Comparison of ENCODE assay signal across 26 cellular contexts in the genomic region with DNA sequence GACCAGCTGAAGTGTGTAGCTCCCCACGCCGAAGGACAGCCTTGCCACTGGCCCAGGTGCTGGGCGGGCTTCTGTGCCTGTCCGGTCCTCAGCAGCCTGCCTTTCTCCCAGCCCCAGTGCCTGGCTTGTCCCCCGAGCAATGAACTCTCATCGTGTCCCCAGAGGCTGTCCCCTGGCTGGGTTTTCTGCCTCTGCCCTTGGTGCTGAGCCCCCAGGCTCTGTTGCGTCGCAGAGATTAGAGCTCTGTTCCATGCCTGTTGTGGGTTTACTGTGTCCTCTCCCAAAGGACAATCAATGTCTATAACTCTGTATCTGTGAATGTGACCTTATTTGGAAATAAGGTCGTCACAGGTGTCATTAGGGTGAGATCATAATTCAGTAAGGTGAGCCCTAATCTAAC.
"Had no signal": no experiment of that assay in that cellular context is flagged by ENCODE, and none has a peak within 500 bp of the region (broad histone marks: within the 10 kb centered on the region; RNA-seq: fewer than 3 reads in every experiment).

No MANE protein-coding gene starts in this region.

- DNase-seq: activated B cell treated with CpG ODN at 0.5 μM for 24 hours; activated CD4-positive, alpha-beta T cell treated with anti-CD3 and anti-CD28 coated beads for 1 hour; activated CD4-positive, alpha-beta T cell treated with anti-CD3 and anti-CD28 coated beads, Interleukin-2, amount 10 ng/mL, durations not matched to agents 24 days and 14 days; activated CD4-positive, alpha-beta T cell treated with anti-CD3 and anti-CD28 coated beads, Interleukin-2, amount 50 U/mL, for 48 hours; activated CD8-positive, alpha-beta memory T cell treated with anti-CD3 and anti-CD28 coated beads, Interleukin-2, amount 10 ng/mL, durations not matched to agents 7 days and 5 days; activated effector memory CD4-positive, alpha-beta T cell treated with anti-CD3 and anti-CD28 coated beads, Interleukin-2, amount 50 U/mL, for 16 hours; activated naive CD4-positive, alpha-beta T cell treated with Interleukin-2 at 50 U/mL for 16 hours; activated T-cell treated with anti-CD3 and anti-CD28 coated beads, Interleukin-2, amount 50 U/mL, for 24 hours; amygdala; Karpas-422; MM.1S; NCI-H1105 treated with DMSO at 0.1 percent for 48 hours; NCI-H1436 treated with DMSO at 0.1 percent for 48 hours; NCI-H187; NCI-H2081; NCI-H446; NCI-H524; SHP77 treated with DMSO at 0.1 percent for 48 hours; T-cell; T-helper 2 cell; T1000 had no signal

- H3K27me3 Mint-ChIP-seq: activated B cell treated with CpG ODN at 0.5 μM for 24 hours; activated CD4-positive, alpha-beta T cell treated with anti-CD3 and anti-CD28 coated beads, Interleukin-2, amount 10 ng/mL, durations not matched to agents 24 days and 14 days; activated CD8-positive, alpha-beta memory T cell treated with anti-CD3 and anti-CD28 coated beads, Interleukin-2, amount 10 ng/mL, durations not matched to agents 7 days and 5 days; T-cell had no signal

- H3K27ac Mint-ChIP-seq: activated B cell treated with CpG ODN at 0.5 μM for 24 hours; activated CD4-positive, alpha-beta T cell treated with anti-CD3 and anti-CD28 coated beads, Interleukin-2, amount 10 ng/mL, durations not matched to agents 24 days and 14 days; activated CD8-positive, alpha-beta memory T cell treated with anti-CD3 and anti-CD28 coated beads, Interleukin-2, amount 10 ng/mL, durations not matched to agents 7 days and 5 days; activated naive CD4-positive, alpha-beta T cell treated with anti-CD3 and anti-CD28 coated beads, Interleukin-2, amount 50 U/mL, for 72 hours; activated T-cell treated with anti-CD3 and anti-CD28 coated beads, Interleukin-2, amount 50 U/mL, for 24 hours; brain; T-cell had no signal

- H3K4me1 Mint-ChIP-seq: activated CD4-positive, alpha-beta T cell treated with anti-CD3 and anti-CD28 coated beads, Interleukin-2, amount 10 ng/mL, durations not matched to agents 24 days and 14 days; activated CD8-positive, alpha-beta memory T cell treated with anti-CD3 and anti-CD28 coated beads, Interleukin-2, amount 10 ng/mL, durations not matched to agents 7 days and 5 days had no signal

- H3K9me3 Mint-ChIP-seq: activated B cell treated with CpG ODN at 0.5 μM for 24 hours; activated CD4-positive, alpha-beta T cell treated with anti-CD3 and anti-CD28 coated beads, Interleukin-2, amount 10 ng/mL, durations not matched to agents 24 days and 14 days; activated naive CD4-positive, alpha-beta T cell treated with anti-CD3 and anti-CD28 coated beads, Interleukin-2, amount 50 U/mL, for 72 hours; activated T-cell treated with anti-CD3 and anti-CD28 coated beads, Interleukin-2, amount 50 U/mL, for 24 hours; brain; T-cell had no signal

- FAIRE-seq: astrocyte, RCC 7860, TTC549 had no signal

- H3K4me3 Mint-ChIP-seq: activated B cell treated with CpG ODN at 0.5 μM for 24 hours; activated CD4-positive, alpha-beta T cell treated with anti-CD3 and anti-CD28 coated beads, Interleukin-2, amount 10 ng/mL, durations not matched to agents 24 days and 14 days; activated CD8-positive, alpha-beta memory T cell treated with anti-CD3 and anti-CD28 coated beads, Interleukin-2, amount 10 ng/mL, durations not matched to agents 7 days and 5 days; activated T-cell treated with anti-CD3 and anti-CD28 coated beads, Interleukin-2, amount 50 U/mL, for 24 hours; brain; T-cell had no signal

- H3K36me3 Mint-ChIP-seq: activated CD8-positive, alpha-beta memory T cell treated with anti-CD3 and anti-CD28 coated beads, Interleukin-2, amount 10 ng/mL, durations not matched to agents 7 days and 5 days; activated naive CD4-positive, alpha-beta T cell treated with anti-CD3 and anti-CD28 coated beads, Interleukin-2, amount 50 U/mL, for 72 hours; brain; T-cell had no signal

- ATAC-seq: activated CD8-positive, alpha-beta memory T cell treated with anti-CD3 and anti-CD28 coated beads, Interleukin-2, amount 10 ng/mL, durations not matched to agents 7 days and 5 days; activated naive CD4-positive, alpha-beta T cell treated with anti-CD3 and anti-CD28 coated beads, Interleukin-2, amount 50 U/mL, for 72 hours; T-cell had no signal
